In the genomic region with DNA sequence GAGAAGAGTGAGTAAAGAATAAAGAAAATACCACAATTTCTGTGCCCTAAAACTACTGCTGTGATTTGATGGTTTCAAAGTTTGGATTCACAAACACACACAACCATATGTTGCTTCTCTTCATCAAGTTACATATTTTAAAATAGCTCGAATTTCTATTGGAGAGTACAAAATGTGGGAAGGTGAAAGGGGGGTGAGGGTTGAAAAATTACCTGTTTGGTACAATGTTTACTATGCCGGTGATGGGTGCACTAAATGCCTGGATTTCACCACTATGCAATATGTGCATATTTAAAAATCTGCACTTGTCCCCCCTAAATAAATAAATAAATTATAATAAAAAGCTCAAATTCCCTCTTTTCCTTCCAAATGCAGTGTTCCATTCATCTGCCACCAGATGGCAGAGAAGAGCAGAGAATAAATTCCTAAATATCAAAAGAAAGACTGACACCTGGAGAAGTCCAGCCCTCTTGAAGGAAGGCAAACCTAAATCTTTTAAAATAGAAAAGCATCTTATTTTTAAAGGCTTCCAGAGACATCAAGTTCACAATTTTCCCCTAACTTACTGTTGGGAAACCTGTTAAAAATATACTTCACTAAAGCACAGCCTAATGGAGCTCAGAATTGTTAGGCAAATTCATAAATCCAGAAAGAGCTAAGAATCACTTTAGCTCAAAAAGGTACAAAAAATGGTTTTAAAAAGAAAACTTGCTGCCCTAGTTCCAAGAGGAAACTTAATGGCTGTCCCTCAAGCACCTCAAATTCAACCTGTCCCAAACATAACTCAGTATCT, we compare ENCODE assay signal across 1 cellular context.
TF ChIP-seq lines count a peak whose summit lies in the region.

No MANE protein-coding gene starts in this region.

TF ChIP-seq in K562, 482 proteins besides CTCF, POLR2A, EP300 and RAD21 (continued from another document and continues in another):
- TF ChIP-seq, protein P1, sequence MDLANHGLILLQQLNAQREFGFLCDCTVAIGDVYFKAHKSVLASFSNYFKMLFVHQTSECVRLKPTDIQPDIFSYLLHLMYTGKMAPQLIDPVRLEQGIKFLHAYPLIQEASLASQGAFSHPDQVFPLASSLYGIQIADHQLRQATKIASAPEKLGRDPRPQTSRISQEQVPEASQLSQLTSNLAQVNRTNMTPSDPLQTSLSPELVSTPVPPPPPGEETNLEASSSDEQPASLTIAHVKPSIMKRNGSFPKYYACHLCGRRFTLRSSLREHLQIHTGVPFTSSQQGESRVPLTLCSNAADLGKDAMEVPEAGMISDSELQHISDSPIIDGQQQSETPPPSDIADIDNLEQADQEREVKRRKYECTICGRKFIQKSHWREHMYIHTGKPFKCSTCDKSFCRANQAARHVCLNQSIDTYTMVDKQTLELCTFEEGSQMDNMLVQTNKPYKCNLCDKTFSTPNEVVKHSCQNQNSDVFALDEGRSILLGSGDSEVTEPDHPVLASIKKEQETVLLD (IDR thresholded peaks at IDR 0.05) = no peak
- TF ChIP-seq ZNF778 (CRISPR knock-in tag; IDR thresholded peaks at IDR 0.05) (no peak), GABPB1 (CRISPR knock-in tag; IDR thresholded peaks at IDR 0.05) (no peak), HDGF (IDR thresholded peaks at IDR 0.05) (no peak), HOXB6 (CRISPR knock-in tag; IDR thresholded peaks at IDR 0.05; ENCODE audit: borderline replicate concordance) (no peak), RBM39 (optimal IDR thresholded peaks at IDR 0.05; ENCODE audit: low read depth, low read length) (no peak), MCM2 (IDR thresholded peaks at IDR 0.05; ENCODE audit: low read depth) (no peak), CBX8 (IDR thresholded peaks at IDR 0.05; ENCODE audit: borderline replicate concordance, extremely low read depth, low read depth, low read length, poor library complexity, severe bottlenecking) (no peak), CBX3 (IDR thresholded peaks at IDR 0.05; ENCODE audit: borderline replicate concordance in 1 of 2, low read length in 2 of 2) (no peak), NCOR1 (IDR thresholded peaks at IDR 0.05) (no peak), ATF1 (CRISPR knock-in tag; IDR thresholded peaks at IDR 0.05) (no peak), ATF1 (tag; IDR thresholded peaks at IDR 0.05) (no peak), SMC3 (conservative IDR thresholded peaks at IDR 0.05; ENCODE audit: insufficient read depth, low read depth, low read length) (peak; percentile 46; the same call in 1 of the 2 replicates), NBN (IDR thresholded peaks at IDR 0.05; ENCODE audit: low read depth) (no peak), TGIF2 (CRISPR knock-in tag; IDR thresholded peaks at IDR 0.05) (no peak), NR3C1 (CRISPR knock-in tag; IDR thresholded peaks at IDR 0.05) (no peak), TAF15 (IDR thresholded peaks at IDR 0.05; ENCODE audit: low read depth, low read length) (no peak), MIER1 (IDR thresholded peaks at IDR 0.05; ENCODE audit: low read depth) (no peak), LCOR (CRISPR knock-in tag; IDR thresholded peaks at IDR 0.05) (no peak), TBP (optimal IDR thresholded peaks at IDR 0.05; ENCODE audit: low read depth, low read length) (no peak), MECOM (CRISPR knock-in tag; IDR thresholded peaks at IDR 0.05) (no peak)
- TF ChIP-seq, protein P2, sequence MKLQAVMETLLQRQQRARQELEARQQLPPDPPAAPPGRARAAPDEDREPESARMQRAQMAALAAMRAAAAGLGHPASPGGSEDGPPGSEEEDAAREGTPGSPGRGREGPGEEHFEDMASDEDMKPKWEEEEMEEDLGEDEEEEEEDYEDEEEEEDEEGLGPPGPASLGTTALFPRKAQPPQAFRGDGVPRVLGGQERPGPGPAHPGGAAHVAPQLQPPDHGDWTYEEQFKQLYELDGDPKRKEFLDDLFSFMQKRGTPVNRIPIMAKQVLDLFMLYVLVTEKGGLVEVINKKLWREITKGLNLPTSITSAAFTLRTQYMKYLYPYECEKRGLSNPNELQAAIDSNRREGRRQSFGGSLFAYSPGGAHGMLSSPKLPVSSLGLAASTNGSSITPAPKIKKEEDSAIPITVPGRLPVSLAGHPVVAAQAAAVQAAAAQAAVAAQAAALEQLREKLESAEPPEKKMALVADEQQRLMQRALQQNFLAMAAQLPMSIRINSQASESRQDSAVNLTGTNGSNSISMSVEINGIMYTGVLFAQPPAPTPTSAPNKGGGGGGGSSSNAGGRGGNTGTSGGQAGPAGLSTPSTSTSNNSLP (IDR thresholded peaks at IDR 0.05; ENCODE audit: borderline replicate concordance, low read depth, low read length) = peak; percentile 61; the same call in 1 of the 2 replicates
- TF ChIP-seq, protein P3, sequence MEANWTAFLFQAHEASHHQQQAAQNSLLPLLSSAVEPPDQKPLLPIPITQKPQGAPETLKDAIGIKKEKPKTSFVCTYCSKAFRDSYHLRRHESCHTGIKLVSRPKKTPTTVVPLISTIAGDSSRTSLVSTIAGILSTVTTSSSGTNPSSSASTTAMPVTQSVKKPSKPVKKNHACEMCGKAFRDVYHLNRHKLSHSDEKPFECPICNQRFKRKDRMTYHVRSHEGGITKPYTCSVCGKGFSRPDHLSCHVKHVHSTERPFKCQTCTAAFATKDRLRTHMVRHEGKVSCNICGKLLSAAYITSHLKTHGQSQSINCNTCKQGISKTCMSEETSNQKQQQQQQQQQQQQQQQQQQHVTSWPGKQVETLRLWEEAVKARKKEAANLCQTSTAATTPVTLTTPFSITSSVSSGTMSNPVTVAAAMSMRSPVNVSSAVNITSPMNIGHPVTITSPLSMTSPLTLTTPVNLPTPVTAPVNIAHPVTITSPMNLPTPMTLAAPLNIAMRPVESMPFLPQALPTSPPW (CRISPR knock-in tag; IDR thresholded peaks at IDR 0.05) = 0 out of 2 replicates have a peak, but pooled peaks have one; percentile 10
- TF ChIP-seq, protein P4, sequence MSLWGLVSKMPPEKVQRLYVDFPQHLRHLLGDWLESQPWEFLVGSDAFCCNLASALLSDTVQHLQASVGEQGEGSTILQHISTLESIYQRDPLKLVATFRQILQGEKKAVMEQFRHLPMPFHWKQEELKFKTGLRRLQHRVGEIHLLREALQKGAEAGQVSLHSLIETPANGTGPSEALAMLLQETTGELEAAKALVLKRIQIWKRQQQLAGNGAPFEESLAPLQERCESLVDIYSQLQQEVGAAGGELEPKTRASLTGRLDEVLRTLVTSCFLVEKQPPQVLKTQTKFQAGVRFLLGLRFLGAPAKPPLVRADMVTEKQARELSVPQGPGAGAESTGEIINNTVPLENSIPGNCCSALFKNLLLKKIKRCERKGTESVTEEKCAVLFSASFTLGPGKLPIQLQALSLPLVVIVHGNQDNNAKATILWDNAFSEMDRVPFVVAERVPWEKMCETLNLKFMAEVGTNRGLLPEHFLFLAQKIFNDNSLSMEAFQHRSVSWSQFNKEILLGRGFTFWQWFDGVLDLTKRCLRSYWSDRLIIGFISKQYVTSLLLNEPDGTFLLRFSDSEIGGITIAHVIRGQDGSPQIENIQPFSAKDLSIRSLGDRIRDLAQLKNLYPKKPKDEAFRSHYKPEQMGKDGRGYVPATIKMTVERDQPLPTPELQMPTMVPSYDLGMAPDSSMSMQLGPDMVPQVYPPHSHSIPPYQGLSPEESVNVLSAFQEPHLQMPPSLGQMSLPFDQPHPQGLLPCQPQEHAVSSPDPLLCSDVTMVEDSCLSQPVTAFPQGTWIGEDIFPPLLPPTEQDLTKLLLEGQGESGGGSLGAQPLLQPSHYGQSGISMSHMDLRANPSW (CRISPR knock-in tag; IDR thresholded peaks at IDR 0.05) = no peak
- TF ChIP-seq, protein P5, sequence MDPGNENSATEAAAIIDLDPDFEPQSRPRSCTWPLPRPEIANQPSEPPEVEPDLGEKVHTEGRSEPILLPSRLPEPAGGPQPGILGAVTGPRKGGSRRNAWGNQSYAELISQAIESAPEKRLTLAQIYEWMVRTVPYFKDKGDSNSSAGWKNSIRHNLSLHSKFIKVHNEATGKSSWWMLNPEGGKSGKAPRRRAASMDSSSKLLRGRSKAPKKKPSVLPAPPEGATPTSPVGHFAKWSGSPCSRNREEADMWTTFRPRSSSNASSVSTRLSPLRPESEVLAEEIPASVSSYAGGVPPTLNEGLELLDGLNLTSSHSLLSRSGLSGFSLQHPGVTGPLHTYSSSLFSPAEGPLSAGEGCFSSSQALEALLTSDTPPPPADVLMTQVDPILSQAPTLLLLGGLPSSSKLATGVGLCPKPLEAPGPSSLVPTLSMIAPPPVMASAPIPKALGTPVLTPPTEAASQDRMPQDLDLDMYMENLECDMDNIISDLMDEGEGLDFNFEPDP (CRISPR knock-in tag; IDR thresholded peaks at IDR 0.05) = no peak
- TF ChIP-seq, protein P6, sequence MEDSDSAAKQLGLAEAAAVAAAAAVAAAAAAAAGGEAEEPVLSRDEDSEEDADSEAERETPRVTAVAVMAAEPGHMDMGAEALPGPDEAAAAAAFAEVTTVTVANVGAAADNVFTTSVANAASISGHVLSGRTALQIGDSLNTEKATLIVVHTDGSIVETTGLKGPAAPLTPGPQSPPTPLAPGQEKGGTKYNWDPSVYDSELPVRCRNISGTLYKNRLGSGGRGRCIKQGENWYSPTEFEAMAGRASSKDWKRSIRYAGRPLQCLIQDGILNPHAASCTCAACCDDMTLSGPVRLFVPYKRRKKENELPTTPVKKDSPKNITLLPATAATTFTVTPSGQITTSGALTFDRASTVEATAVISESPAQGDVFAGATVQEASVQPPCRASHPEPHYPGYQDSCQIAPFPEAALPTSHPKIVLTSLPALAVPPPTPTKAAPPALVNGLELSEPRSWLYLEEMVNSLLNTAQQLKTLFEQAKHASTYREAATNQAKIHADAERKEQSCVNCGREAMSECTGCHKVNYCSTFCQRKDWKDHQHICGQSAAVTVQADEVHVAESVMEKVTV (CRISPR knock-in tag; IDR thresholded peaks at IDR 0.05) = peak; percentile 40; the same call in 1 of the 2 replicates
- TF ChIP-seq, protein P7, sequence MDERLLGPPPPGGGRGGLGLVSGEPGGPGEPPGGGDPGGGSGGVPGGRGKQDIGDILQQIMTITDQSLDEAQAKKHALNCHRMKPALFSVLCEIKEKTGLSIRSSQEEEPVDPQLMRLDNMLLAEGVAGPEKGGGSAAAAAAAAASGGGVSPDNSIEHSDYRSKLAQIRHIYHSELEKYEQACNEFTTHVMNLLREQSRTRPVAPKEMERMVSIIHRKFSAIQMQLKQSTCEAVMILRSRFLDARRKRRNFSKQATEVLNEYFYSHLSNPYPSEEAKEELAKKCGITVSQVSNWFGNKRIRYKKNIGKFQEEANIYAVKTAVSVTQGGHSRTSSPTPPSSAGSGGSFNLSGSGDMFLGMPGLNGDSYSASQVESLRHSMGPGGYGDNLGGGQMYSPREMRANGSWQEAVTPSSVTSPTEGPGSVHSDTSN (CRISPR knock-in tag; IDR thresholded peaks at IDR 0.05; ENCODE audit: low read depth) = no peak
- TF ChIP-seq, protein P7 (tag; conservative IDR thresholded peaks at IDR 0.05; ENCODE audit: low read depth) = peak; percentile 59
- TF ChIP-seq, protein P8, sequence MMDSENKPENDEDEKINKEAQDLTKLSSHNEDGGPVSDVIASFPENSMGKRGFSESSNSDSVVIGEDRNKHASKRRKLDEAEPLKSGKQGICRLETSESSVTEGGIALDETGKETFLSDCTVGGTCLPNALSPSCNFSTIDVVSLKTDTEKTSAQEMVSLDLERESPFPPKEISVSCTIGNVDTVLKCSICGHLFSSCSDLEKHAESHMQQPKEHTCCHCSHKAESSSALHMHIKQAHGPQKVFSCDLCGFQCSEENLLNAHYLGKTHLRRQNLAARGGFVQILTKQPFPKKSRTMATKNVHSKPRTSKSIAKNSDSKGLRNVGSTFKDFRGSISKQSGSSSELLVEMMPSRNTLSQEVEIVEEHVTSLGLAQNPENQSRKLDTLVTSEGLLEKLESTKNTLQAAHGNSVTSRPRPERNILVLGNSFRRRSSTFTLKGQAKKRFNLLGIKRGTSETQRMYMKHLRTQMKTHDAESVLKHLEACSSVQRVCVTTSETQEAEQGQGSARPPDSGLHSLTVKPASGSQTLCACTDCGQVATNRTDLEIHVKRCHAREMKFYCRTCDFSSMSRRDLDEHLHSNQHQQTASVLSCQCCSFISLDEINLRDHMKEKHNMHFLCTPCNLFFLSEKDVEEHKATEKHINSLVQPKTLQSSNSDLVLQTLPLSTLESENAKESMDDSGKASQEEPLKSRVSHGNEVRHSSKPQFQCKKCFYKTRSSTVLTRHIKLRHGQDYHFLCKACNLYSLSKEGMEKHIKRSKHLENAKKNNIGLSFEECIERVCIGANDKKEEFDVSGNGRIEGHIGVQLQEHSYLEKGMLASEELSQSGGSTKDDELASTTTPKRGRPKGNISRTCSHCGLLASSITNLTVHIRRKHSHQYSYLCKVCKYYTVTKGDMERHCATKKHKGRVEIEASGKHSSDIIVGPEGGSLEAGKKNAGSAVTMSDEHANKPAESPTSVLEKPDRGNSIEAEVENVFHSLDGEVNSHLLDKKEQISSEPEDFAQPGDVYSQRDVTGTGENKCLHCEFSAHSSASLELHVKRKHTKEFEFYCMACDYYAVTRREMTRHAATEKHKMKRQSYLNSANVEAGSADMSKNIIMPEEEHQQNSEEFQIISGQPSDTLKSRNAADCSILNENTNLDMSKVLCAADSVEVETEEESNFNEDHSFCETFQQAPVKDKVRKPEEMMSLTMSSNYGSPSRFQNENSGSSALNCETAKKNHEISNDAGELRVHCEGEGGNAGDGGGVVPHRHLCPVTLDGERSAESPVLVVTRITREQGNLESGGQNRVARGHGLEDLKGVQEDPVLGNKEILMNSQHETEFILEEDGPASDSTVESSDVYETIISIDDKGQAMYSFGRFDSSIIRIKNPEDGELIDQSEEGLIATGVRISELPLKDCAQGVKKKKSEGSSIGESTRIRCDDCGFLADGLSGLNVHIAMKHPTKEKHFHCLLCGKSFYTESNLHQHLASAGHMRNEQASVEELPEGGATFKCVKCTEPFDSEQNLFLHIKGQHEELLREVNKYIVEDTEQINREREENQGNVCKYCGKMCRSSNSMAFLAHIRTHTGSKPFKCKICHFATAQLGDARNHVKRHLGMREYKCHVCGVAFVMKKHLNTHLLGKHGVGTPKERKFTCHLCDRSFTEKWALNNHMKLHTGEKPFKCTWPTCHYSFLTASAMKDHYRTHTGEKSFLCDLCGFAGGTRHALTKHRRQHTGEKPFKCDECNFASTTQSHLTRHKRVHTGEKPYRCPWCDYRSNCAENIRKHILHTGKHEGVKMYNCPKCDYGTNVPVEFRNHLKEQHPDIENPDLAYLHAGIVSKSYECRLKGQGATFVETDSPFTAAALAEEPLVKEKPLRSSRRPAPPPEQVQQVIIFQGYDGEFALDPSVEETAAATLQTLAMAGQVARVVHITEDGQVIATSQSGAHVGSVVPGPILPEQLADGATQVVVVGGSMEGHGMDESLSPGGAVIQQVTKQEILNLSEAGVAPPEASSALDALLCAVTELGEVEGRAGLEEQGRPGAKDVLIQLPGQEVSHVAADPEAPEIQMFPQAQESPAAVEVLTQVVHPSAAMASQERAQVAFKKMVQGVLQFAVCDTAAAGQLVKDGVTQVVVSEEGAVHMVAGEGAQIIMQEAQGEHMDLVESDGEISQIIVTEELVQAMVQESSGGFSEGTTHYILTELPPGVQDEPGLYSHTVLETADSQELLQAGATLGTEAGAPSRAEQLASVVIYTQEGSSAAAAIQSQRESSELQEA (IDR thresholded peaks at IDR 0.05; ENCODE audit: low read depth) = no peak
